ENCODE assay signal across 9 cellular contexts in genomic region chr15:33547876-33548275, GRCh38.
DNase-seq lines count a peak whose midpoint lies in the region; ATAC-seq and TF ChIP-seq lines count a peak whose summit lies in the region.
"Had no signal": no experiment of that assay in that cellular context is flagged by ENCODE, and none has a peak within 500 bp of the region (broad histone marks: within the 10 kb centered on the region; RNA-seq: fewer than 3 reads in every experiment).

No MANE protein-coding gene starts in this region.

- peaks cover 20% of the 10 kb centered on the region for H3K4me1 Mint-ChIP-seq in WTC11
- H3K4me1 Mint-ChIP-seq: CD8-positive, alpha-beta memory T cell had no signal

- CTCF ChIA-PET in WTC11 (lab: Charles Lee), result interaction anchor here (0.7 to 1.4 kb wide), 5 partner anchors 11 to 253 kb away, joined by 3 to 9 read pairs (median 4); no protein-coding TSS in a partner anchor

- no peak overlapping the region for H3K4me3 Mint-ChIP-seq in WTC11
- H3K4me3 Mint-ChIP-seq: CD8-positive, alpha-beta memory T cell had no signal

- H3K27me3 Mint-ChIP-seq in WTC11 (ENCODE audit: low read depth), result no peaks in the 10 kb centered on the region; the same call in 1 of the 2 replicates

- peak; percentile 4 for DNase-seq in stimulated activated CD4-positive, alpha-beta T cell treated with anti-CD3 and anti-CD28 coated beads, Interleukin-4, amount 100 ng/mL, for 1 hour
- no peak for DNase-seq in stimulated activated CD4-positive, alpha-beta T cell treated with anti-CD3 and anti-CD28 coated beads, Interleukin-4, amount 100 ng/mL, for 24 hours
- DNase-seq in WTC11 (ENCODE audit: low spot score) (peak; percentile 87), iPS-NIHi11 (ENCODE audit: low spot score) (peak; percentile 73), NCI-H187 treated with DMSO at 0.1 percent for 48 hours (lab: John Stamatoyannopoulos, UW) (no peak), superior temporal gyrus (ENCODE audit: extremely low spot score) (no peak)
- DNase-seq: CD8-positive, alpha-beta memory T cell had no signal

- no peak overlapping the region for H3K27ac Mint-ChIP-seq in WTC11
- H3K27ac Mint-ChIP-seq: CD8-positive, alpha-beta memory T cell had no signal

- no peak for TF ChIP-seq CTCF in WTC11 (IDR thresholded peaks at IDR 0.05)

- no peaks in the 10 kb centered on the region for H3K36me3 Mint-ChIP-seq in WTC11
- H3K36me3 Mint-ChIP-seq: CD8-positive, alpha-beta memory T cell had no signal

- ATAC-seq in WTC11, result peak; percentile 98
- no peak for ATAC-seq in HG02571 (IDR thresholded peaks at IDR 0.05; ENCODE audit: unreplicated experiment)
- ATAC-seq in GM19395 (IDR thresholded peaks at IDR 0.05; ENCODE audit: unreplicated experiment), result no peak

- POLR2A ChIA-PET in WTC11 (lab: Charles Lee), result no interaction called here

- H3K9me3 Mint-ChIP-seq in WTC11, result peaks cover 3% of the 10 kb centered on the region; the same call in 1 of the 2 replicates

TF ChIP-seq in WTC11, 78 proteins besides CTCF, POLR2A, EP300 and RAD21:
- no peak for TF ChIP-seq RELA (CRISPR knock-in tag; IDR thresholded peaks at IDR 0.05; ENCODE audit: borderline replicate concordance)
- 0 out of 2 replicates have a peak, but pooled peaks have one; percentile 31 for TF ChIP-seq FOXP4 (CRISPR knock-in tag; IDR thresholded peaks at IDR 0.05)
- 0 out of 2 replicates have a peak, but pooled peaks have one; percentile 23 for TF ChIP-seq SP1 (CRISPR knock-in tag; conservative IDR thresholded peaks at IDR 0.05)
TF ChIP-seq in WTC11: peak in this region for 2.

Comparison
In these comparisons a context has a peak if more than half of its experiments do, and no peak if none do; other contexts are left out.
1. DNase-seq: peak in stimulated activated CD4-positive, alpha-beta T cell treated with anti-CD3 and anti-CD28 coated beads, Interleukin-4, amount 100 ng/mL, for 1 hour (single experiment), WTC11 (single experiment) and iPS-NIHi11 (single experiment); none in stimulated activated CD4-positive, alpha-beta T cell treated with anti-CD3 and anti-CD28 coated beads, Interleukin-4, amount 100 ng/mL, for 24 hours (single experiment), NCI-H187 treated with DMSO at 0.1 percent for 48 hours (single experiment) and superior temporal gyrus (single experiment).